Comparison of ENCODE assay signal across 9 cellular contexts in the genomic region with DNA sequence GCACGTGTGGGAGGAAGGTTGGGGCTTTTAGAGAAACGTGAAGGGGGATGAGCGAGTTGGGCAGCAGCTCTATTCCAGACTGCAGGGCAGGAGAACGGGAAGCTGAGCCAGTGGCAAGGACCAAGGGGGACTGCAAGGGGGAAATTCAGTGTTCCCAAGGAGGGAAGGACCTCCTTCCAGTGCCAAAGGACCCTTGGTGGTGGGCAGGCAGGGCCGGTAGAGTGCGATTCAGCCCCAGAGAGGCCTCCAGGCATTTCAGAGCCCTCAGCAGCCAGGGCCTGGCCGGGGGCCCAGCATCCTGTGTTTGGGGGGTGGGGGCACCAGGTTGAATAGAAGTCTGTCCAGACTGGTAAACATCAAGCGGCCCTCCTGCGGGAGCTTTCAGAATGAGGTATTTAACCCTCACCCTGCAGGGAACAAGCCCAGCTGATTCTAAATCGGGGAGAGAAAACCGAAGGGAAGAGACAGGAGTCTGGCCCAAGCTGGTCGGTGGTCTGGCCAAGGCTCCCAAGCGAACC. TPM values are rescaled to one million over a fixed set of nuclear protein-coding genes. Genes with fewer than 3 reads are reported as not detected.
A peak's percentile ranks its signal among the peaks of the same experiment; 100 is the strongest.
DNase-seq lines count a peak whose midpoint lies in the region; ATAC-seq, FAIRE-seq and TF ChIP-seq lines count a peak whose summit lies in the region.
"Had no signal": no experiment of that assay in that cellular context is flagged by ENCODE, and none has a peak within 500 bp of the region (broad histone marks: within the 10 kb centered on the region; RNA-seq: fewer than 3 reads in every experiment).

No MANE protein-coding gene starts in this region.

- WGBS in suprapubic skin = 46% methylated on average over 13 of the region's 13 CpGs

- peak overlapping the region; percentile 63 for H3K9ac ChIP-seq in keratinocyte (ENCODE audit: control insufficient read depth, extremely low read depth, insufficient read depth, low read length)

- H3K27ac ChIP-seq in keratinocyte (ENCODE audit: control insufficient read depth, insufficient read depth, low read length) (no peak overlapping the region), suprapubic skin (peak overlapping the region; percentile 47)
- H3K27ac ChIP-seq: SJSA1 had no signal

- no peaks in the 10 kb centered on the region for H3K9me3 Mint-ChIP-seq in activated CD4-positive, alpha-beta T cell treated with anti-CD3 and anti-CD28 coated beads for 36 hours (ENCODE audit: low read depth)
- no peaks in the 10 kb centered on the region for H3K9me3 Mint-ChIP-seq in activated T-helper 1 cell treated with anti-CD3 and anti-CD28 coated beads, Interleukin-12 subunit alpha, Interleukin-12 subunit beta, Interleukin-2, Interleukin-4 antibody, amounts not matched to agents 30 ng/mL and 10 ng/mL and 1 ng/mL, durations not matched to agents 14 hours and 24 hours and 36 hours

- TF ChIP-seq CTCF in keratinocyte (optimal IDR thresholded peaks at IDR 0.05 in 1 of 3, IDR thresholded peaks at IDR 0.05 in 1 of 3, conservative IDR thresholded peaks at IDR 0.05 in 1 of 3; ENCODE audit: extremely low read depth in 1 of 3, insufficient read depth in 2 of 3, low read length in 3 of 3) (no peak), suprapubic skin (IDR thresholded peaks at IDR 0.05) (no peak)

- no peaks in the 10 kb centered on the region for H3K79me2 ChIP-seq in keratinocyte (ENCODE audit: control insufficient read depth, insufficient read depth, low read length)

- H3K27ac Mint-ChIP-seq in activated CD4-positive, alpha-beta T cell treated with anti-CD3 and anti-CD28 coated beads for 36 hours = no peak overlapping the region
- H3K27ac Mint-ChIP-seq in activated T-helper 1 cell treated with anti-CD3 and anti-CD28 coated beads, Interleukin-12 subunit alpha, Interleukin-12 subunit beta, Interleukin-2, Interleukin-4 antibody, amounts not matched to agents 30 ng/mL and 10 ng/mL and 1 ng/mL, durations not matched to agents 14 hours and 24 hours and 36 hours = peak overlapping the region; percentile 43

- no peaks in the 10 kb centered on the region for H3K36me3 Mint-ChIP-seq in activated CD4-positive, alpha-beta T cell treated with anti-CD3 and anti-CD28 coated beads for 36 hours (ENCODE audit: low read depth)
- peaks cover 12% of the 10 kb centered on the region for H3K36me3 Mint-ChIP-seq in activated T-helper 1 cell treated with anti-CD3 and anti-CD28 coated beads, Interleukin-12 subunit alpha, Interleukin-12 subunit beta, Interleukin-2, Interleukin-4 antibody, amounts not matched to agents 30 ng/mL and 10 ng/mL and 1 ng/mL, durations not matched to agents 14 hours and 24 hours and 36 hours (ENCODE audit: low read depth)

- H2AFZ ChIP-seq in keratinocyte (ENCODE audit: control insufficient read depth, low read length) = peak overlapping the region; percentile 98

- peaks cover 42% of the 10 kb centered on the region for H3K4me1 Mint-ChIP-seq in activated CD4-positive, alpha-beta T cell treated with anti-CD3 and anti-CD28 coated beads for 36 hours
- H3K4me1 Mint-ChIP-seq in activated T-helper 1 cell treated with anti-CD3 and anti-CD28 coated beads, Interleukin-12 subunit alpha, Interleukin-12 subunit beta, Interleukin-2, Interleukin-4 antibody, amounts not matched to agents 30 ng/mL and 10 ng/mL and 1 ng/mL, durations not matched to agents 14 hours and 24 hours and 36 hours (ENCODE audit: low read depth) = peaks cover 50% of the 10 kb centered on the region

- H4K20me1 ChIP-seq in keratinocyte (ENCODE audit: control insufficient read depth, extremely low read depth, insufficient read depth, low read length) = no peaks in the 10 kb centered on the region

- H3K4me1 ChIP-seq in keratinocyte (ENCODE audit: control insufficient read depth, extremely low read depth, insufficient read depth, low read length) (peaks cover 12% of the 10 kb centered on the region), suprapubic skin (peaks cover 28% of the 10 kb centered on the region)

- peak overlapping the region; percentile 72 for H3K4me3 Mint-ChIP-seq in activated CD4-positive, alpha-beta T cell treated with anti-CD3 and anti-CD28 coated beads for 36 hours
- peak overlapping the region; percentile 78 for H3K4me3 Mint-ChIP-seq in activated T-helper 1 cell treated with anti-CD3 and anti-CD28 coated beads, Interleukin-12 subunit alpha, Interleukin-12 subunit beta, Interleukin-2, Interleukin-4 antibody, amounts not matched to agents 30 ng/mL and 10 ng/mL and 1 ng/mL, durations not matched to agents 14 hours and 24 hours and 36 hours

- H3K9me3 ChIP-seq in keratinocyte (ENCODE audit: control insufficient read depth, low read depth, low read length) = no peaks in the 10 kb centered on the region
- no peaks in the 10 kb centered on the region for H3K9me3 ChIP-seq in suprapubic skin

- no peaks in the 10 kb centered on the region for H3K36me3 ChIP-seq in keratinocyte (ENCODE audit: control insufficient read depth in 2 of 2, extremely low read depth in 1 of 2, insufficient read depth in 2 of 2, low read length in 2 of 2)
- H3K36me3 ChIP-seq in suprapubic skin = no peaks in the 10 kb centered on the region
- H3K36me3 ChIP-seq: SJSA1 had no signal

- dilution Hi-C loops in keratinocyte (cut with MboI; ENCODE audit: extremely low pct_ligation_motif_present, low sequenced_read_pairs) = no loop called here

- peak overlapping the region; percentile 87 for H3K4me2 ChIP-seq in keratinocyte (ENCODE audit: control insufficient read depth, extremely low read depth, insufficient read depth, low read depth, low read length)

- DNase-seq in activated CD4-positive, alpha-beta T cell treated with anti-CD3 and anti-CD28 coated beads for 36 hours = no peak
- no peak for DNase-seq in activated CD4-positive, alpha-beta T cell treated with anti-CD3 and anti-CD28 coated beads for 48 hours
- no peak for DNase-seq in activated T-helper 1 cell treated with anti-CD3 and anti-CD28 coated beads, Interleukin-12 subunit alpha, Interleukin-12 subunit beta, Interleukin-2, Interleukin-4 antibody, amounts not matched to agents 30 ng/mL and 10 ng/mL and 1 ng/mL, durations not matched to agents 14 hours and 24 hours and 36 hours (ENCODE audit: low spot score)
- DNase-seq in keratinocyte (ENCODE audit: low read depth, low spot score) = no peak
- DNase-seq in suprapubic skin (ENCODE audit: low spot score in 2 of 2) = peak in 1 of 2 donors; percentile 68
- no peak for DNase-seq in pons (ENCODE audit: low spot score)

- CTCF ChIA-PET in activated CD4-positive, alpha-beta T cell treated with anti-CD3 and anti-CD28 coated beads for 36 hours (lab: Charles Lee) = interaction anchor here (0.6 to 5.8 kb wide), 33 partner anchors 9 to 600 kb away, joined by 3 to 61 read pairs (median 4); no protein-coding TSS in a partner anchor

- peak overlapping the region in 1 of 3 experiments; percentile 58 for H3K4me3 ChIP-seq in keratinocyte (ENCODE audit: control insufficient read depth in 2 of 3, extremely low read depth in 1 of 3, insufficient read depth in 2 of 3, low read depth in 1 of 3, low read length in 3 of 3)
- H3K4me3 ChIP-seq in suprapubic skin = peak overlapping the region; percentile 44
- H3K4me3 ChIP-seq: SJSA1 had no signal

- no peak for TF ChIP-seq EP300 in suprapubic skin (IDR thresholded peaks at IDR 0.05)

- H3K27me3 ChIP-seq in keratinocyte (ENCODE audit: control insufficient read depth, extremely low read depth, insufficient read depth, low read length) = peaks cover 26% of the 10 kb centered on the region
- peaks cover 22% of the 10 kb centered on the region for H3K27me3 ChIP-seq in suprapubic skin

- no peak for TF ChIP-seq POLR2A in suprapubic skin (IDR thresholded peaks at IDR 0.05)

- no peak for ATAC-seq in activated CD4-positive, alpha-beta T cell treated with anti-CD3 and anti-CD28 coated beads for 36 hours
- ATAC-seq in HG03045 (IDR thresholded peaks at IDR 0.05; ENCODE audit: unreplicated experiment) = no peak
- ATAC-seq in GM19397 (IDR thresholded peaks at IDR 0.05; ENCODE audit: unreplicated experiment) = no peak

- H3K27me3 Mint-ChIP-seq in activated CD4-positive, alpha-beta T cell treated with anti-CD3 and anti-CD28 coated beads for 36 hours = peaks cover 14% of the 10 kb centered on the region
- H3K27me3 Mint-ChIP-seq in activated T-helper 1 cell treated with anti-CD3 and anti-CD28 coated beads, Interleukin-12 subunit alpha, Interleukin-12 subunit beta, Interleukin-2, Interleukin-4 antibody, amounts not matched to agents 30 ng/mL and 10 ng/mL and 1 ng/mL, durations not matched to agents 14 hours and 24 hours and 36 hours (ENCODE audit: insufficient read depth) = peaks cover 13% of the 10 kb centered on the region

- intact Hi-C loops in activated CD4-positive, alpha-beta T cell treated with anti-CD3 and anti-CD28 coated beads for 36 hours (cut with DNase I, micrococcal nuclease) = loop anchor here (1.0 to 5.0 kb wide), 8 partner anchors 24 to 217 kb away; partner anchors contain the start of genes PPT1 (in 1 of the 2) and RLF (in 1 of the 2)
- intact Hi-C loops in activated T-helper 1 cell treated with anti-CD3 and anti-CD28 coated beads, Interleukin-12 subunit alpha, Interleukin-12 subunit beta, Interleukin-2, Interleukin-4 antibody, amounts not matched to agents 30 ng/mL and 10 ng/mL and 1 ng/mL, durations not matched to agents 14 hours and 24 hours and 36 hours (cut with micrococcal nuclease) = loop anchor here (1.0 to 5.0 kb wide), 8 partner anchors 24 to 217 kb away; partner anchors contain the start of genes PPT1 and ZMPSTE24

- no peaks in the 10 kb centered on the region for H3K9me1 ChIP-seq in keratinocyte (ENCODE audit: control insufficient read depth, extremely low read depth, insufficient read depth, low read length)

- FAIRE-seq in keratinocyte (lab: Jason Lieb, UNC) = no peak

- POLR2A ChIA-PET in activated CD4-positive, alpha-beta T cell treated with anti-CD3 and anti-CD28 coated beads for 36 hours (lab: Charles Lee) = interaction anchor here (0.6 to 1.1 kb wide), 5 partner anchors 28 to 133 kb away, joined by 3 to 5 read pairs (median 4); no protein-coding TSS in a partner anchor

RNA-seq across cellular contexts. Expression of gene COL9A2, which starts 2.3 kb away (rescaled TPM):
- 1 to 10 TPM; 2.5 to 3.0 TPM for total RNA-seq in activated CD4-positive, alpha-beta T cell treated with anti-CD3 and anti-CD28 coated beads for 36 hours
- total RNA-seq in activated T-helper 1 cell treated with anti-CD3 and anti-CD28 coated beads, Interleukin-12 subunit alpha, Interleukin-12 subunit beta, Interleukin-2, Interleukin-4 antibody, amounts not matched to agents 30 ng/mL and 10 ng/mL and 1 ng/mL, durations not matched to agents 14 hours and 24 hours and 36 hours = 20.4 and 22.3 TPM in 2 replicates
- 1.2 to 3.0 TPM (median 1.6 TPM) in 3 replicates for polyA plus RNA-seq in keratinocyte
- 0.26 TPM for polyA plus RNA-seq in keratinocyte (2011; ENCODE audit: low read depth)
- 1.3 and 1.7 TPM in 2 replicates for polyA plus RNA-seq in keratinocyte (2011; cell fraction: cytosol; rRNA removed)
- polyA plus RNA-seq in keratinocyte (2011; cell fraction: nucleus; rRNA removed) = 1.4 and 1.5 TPM in 2 replicates
- 0.21 and 3.9 TPM in 2 replicates for polyA plus RNA-seq in keratinocyte (2012; ENCODE audit: low replicate concordance)
- 0.89 to 2.9 TPM (median 1.3 TPM) in 3 replicates for polyA minus RNA-seq in keratinocyte
- polyA minus RNA-seq in keratinocyte (2011; cell fraction: cytosol; rRNA and poly(A)+ RNA removed) = 2.3 TPM
- 0.63 and 0.78 TPM in 2 replicates for polyA minus RNA-seq in keratinocyte (2011; cell fraction: nucleus; rRNA and poly(A)+ RNA removed)
- total RNA-seq in suprapubic skin = 1 to 10 TPM; 3.3 to 5.4 (median 3.6) TPM

RNA-seq across cellular contexts. Expression of gene ZMPSTE24, which starts 56.7 kb away (rescaled TPM):
- 10 to 100 TPM; 20.7 to 23.0 TPM for total RNA-seq in activated CD4-positive, alpha-beta T cell treated with anti-CD3 and anti-CD28 coated beads for 36 hours
- total RNA-seq in activated T-helper 1 cell treated with anti-CD3 and anti-CD28 coated beads, Interleukin-12 subunit alpha, Interleukin-12 subunit beta, Interleukin-2, Interleukin-4 antibody, amounts not matched to agents 30 ng/mL and 10 ng/mL and 1 ng/mL, durations not matched to agents 14 hours and 24 hours and 36 hours = 50.2 and 56.0 TPM in 2 replicates
- polyA plus RNA-seq in keratinocyte = 34.0 to 73.4 TPM (median 44.9 TPM) in 3 replicates
- 16.4 TPM for polyA plus RNA-seq in keratinocyte (2011; ENCODE audit: low read depth)
- polyA plus RNA-seq in keratinocyte (2011; cell fraction: cytosol; rRNA removed) = 22.5 and 43.4 TPM in 2 replicates
- 48.0 and 77.7 TPM in 2 replicates for polyA plus RNA-seq in keratinocyte (2011; cell fraction: nucleus; rRNA removed)
- polyA plus RNA-seq in keratinocyte (2012; ENCODE audit: low replicate concordance) = 30.2 and 49.7 TPM in 2 replicates
- 14.0 to 54.8 TPM (median 29.0 TPM) in 3 replicates for polyA minus RNA-seq in keratinocyte
- polyA minus RNA-seq in keratinocyte (2011; cell fraction: cytosol; rRNA and poly(A)+ RNA removed) = 44.1 TPM
- 67.5 and 109 TPM in 2 replicates for polyA minus RNA-seq in keratinocyte (2011; cell fraction: nucleus; rRNA and poly(A)+ RNA removed)
- total RNA-seq in suprapubic skin = 10 to 100 TPM; 30.3 to 42.2 (median 34.9) TPM

RNA-seq across cellular contexts. Expression of gene SMAP2, which starts 58.7 kb away (rescaled TPM):
- 100 to 1,000 TPM; 241 to 258 TPM for total RNA-seq in activated CD4-positive, alpha-beta T cell treated with anti-CD3 and anti-CD28 coated beads for 36 hours
- 196 and 201 TPM in 2 replicates for total RNA-seq in activated T-helper 1 cell treated with anti-CD3 and anti-CD28 coated beads, Interleukin-12 subunit alpha, Interleukin-12 subunit beta, Interleukin-2, Interleukin-4 antibody, amounts not matched to agents 30 ng/mL and 10 ng/mL and 1 ng/mL, durations not matched to agents 14 hours and 24 hours and 36 hours
- 10.2 to 19.0 TPM (median 13.2 TPM) in 3 replicates for polyA plus RNA-seq in keratinocyte
- 46.9 TPM for polyA plus RNA-seq in keratinocyte (2011; ENCODE audit: low read depth)
- polyA plus RNA-seq in keratinocyte (2011; cell fraction: cytosol; rRNA removed) = 13.3 and 15.1 TPM in 2 replicates
- 15.1 and 16.6 TPM in 2 replicates for polyA plus RNA-seq in keratinocyte (2011; cell fraction: nucleus; rRNA removed)
- 15.6 and 19.3 TPM in 2 replicates for polyA plus RNA-seq in keratinocyte (2012; ENCODE audit: low replicate concordance)
- polyA minus RNA-seq in keratinocyte = 17.1 to 20.4 TPM (median 19.9 TPM) in 3 replicates
- polyA minus RNA-seq in keratinocyte (2011; cell fraction: cytosol; rRNA and poly(A)+ RNA removed) = 10.6 TPM
- polyA minus RNA-seq in keratinocyte (2011; cell fraction: nucleus; rRNA and poly(A)+ RNA removed) = 7.2 and 10.9 TPM in 2 replicates
- 10 to 100 TPM; 17.0 to 32.2 (median 28.0) TPM for total RNA-seq in suprapubic skin
